8 cellular contexts compared by ENCODE assay signal in genomic region chrX:155216940-155217450, GRCh38. TPM values are rescaled to one million over a fixed set of nuclear protein-coding genes. Genes with fewer than 3 reads are reported as not detected.
DNase-seq lines count a peak whose midpoint lies in the region; ATAC-seq and TF ChIP-seq lines count a peak whose summit lies in the region.

No MANE protein-coding gene starts in this region.

- peak overlapping the region; percentile 90 for H3K4me3 Mint-ChIP-seq in activated B cell treated with CpG ODN at 0.5 μM for 24 hours

- no peaks in the 10 kb centered on the region for H3F3A ChIP-seq in smooth muscle cell (ENCODE audit: low read depth)

- H3K27ac ChIP-seq in iPS DF 6.9 (ENCODE audit: low read length) (no peak overlapping the region), smooth muscle cell (ENCODE audit: low read depth) (peak overlapping the region; percentile 74)

- no peaks in the 10 kb centered on the region for H3K4me1 ChIP-seq in iPS DF 6.9 (ENCODE audit: control insufficient read depth, insufficient read depth, low read length)
- peaks cover 5% of the 10 kb centered on the region for H3K4me1 ChIP-seq in smooth muscle cell (ENCODE audit: low read depth)

- CTCF ChIA-PET in activated B cell treated with CpG ODN at 0.5 μM for 24 hours (lab: Charles Lee), result interaction anchor here (0.6 to 1.9 kb wide), 5 partner anchors 12 to 299 kb away, joined by 3 to 8 read pairs (median 3); no protein-coding TSS in a partner anchor

- peak; percentile 26 for DNase-seq in COLO668 (lab: John Stamatoyannopoulos, UW; ENCODE audit: unreplicated experiment)
- DNase-seq in HS-5 (ENCODE audit: low read depth), result peak; percentile 24
- DNase-seq in activated B cell treated with CpG ODN at 0.5 μM for 24 hours, result no peak
- no peak for DNase-seq in iPS DF 6.9 (ENCODE audit: low read depth, low spot score)
- DNase-seq in smooth muscle cell (lab: John Stamatoyannopoulos, UW; ENCODE audit: unreplicated experiment), result no peak
- DNase-seq in 8988T, result no peak

- H3K9ac ChIP-seq in smooth muscle cell (ENCODE audit: low read depth), result no peak overlapping the region

- no peak overlapping the region for H2AFZ ChIP-seq in smooth muscle cell (ENCODE audit: low read depth)

- ATAC-seq in activated B cell treated with CpG ODN at 0.5 μM for 24 hours (ENCODE audit: low read depth), result no peak
- no peak for ATAC-seq in HG02852 (IDR thresholded peaks at IDR 0.05; ENCODE audit: unreplicated experiment)
- no peak for ATAC-seq in HG02610 (IDR thresholded peaks at IDR 0.05; ENCODE audit: unreplicated experiment)

- peaks cover 18% of the 10 kb centered on the region for H3K4me1 Mint-ChIP-seq in activated B cell treated with CpG ODN at 0.5 μM for 24 hours

- no CpG with 5 or more reads among the region's 11 CpGs for WGBS in iPS DF 6.9 (ENCODE audit: insufficient coverage, insufficient read length)
- 36% methylated on average over 11 of the region's 11 CpGs for WGBS in smooth muscle cell (ENCODE audit: low lambda C conversion rate)

- no peaks in the 10 kb centered on the region for H3K9me3 Mint-ChIP-seq in activated B cell treated with CpG ODN at 0.5 μM for 24 hours

- peak overlapping the region; percentile 85 for H3K4me2 ChIP-seq in smooth muscle cell

- TF ChIP-seq CTCF in activated B cell treated with CpG ODN at 0.5 μM for 24 hours (IDR thresholded peaks at IDR 0.05), result no peak
- TF ChIP-seq CTCF in smooth muscle cell (IDR thresholded peaks at IDR 0.05; ENCODE audit: borderline replicate concordance, insufficient read depth, poor library complexity, severe bottlenecking), result no peak

- peaks cover 11% of the 10 kb centered on the region for H3K36me3 Mint-ChIP-seq in activated B cell treated with CpG ODN at 0.5 μM for 24 hours (ENCODE audit: low read depth)

- H3K9me3 ChIP-seq in iPS DF 6.9 (ENCODE audit: control insufficient read depth, insufficient read depth, low read length), result no peaks in the 10 kb centered on the region
- H3K9me3 ChIP-seq in smooth muscle cell (replicated peaks; ENCODE audit: low read depth), result no peaks in the 10 kb centered on the region

- H3K79me2 ChIP-seq in smooth muscle cell (ENCODE audit: low read depth), result peaks cover 37% of the 10 kb centered on the region

- no peaks in the 10 kb centered on the region for H3K27me3 Mint-ChIP-seq in activated B cell treated with CpG ODN at 0.5 μM for 24 hours

- intact Hi-C loops in activated B cell treated with CpG ODN at 0.5 μM for 24 hours (cut with micrococcal nuclease), result loop anchor here (1.0 to 5.0 kb wide), 6 partner anchors 47 to 395 kb away; partner anchors contain the start of genes FUNDC2, RAB39B, SPRY3 and TMLHE

- H3K27ac Mint-ChIP-seq in activated B cell treated with CpG ODN at 0.5 μM for 24 hours, result peak overlapping the region; percentile 91

- peak overlapping the region; percentile 86; the same call in 1 of the 2 replicates for H3K4me3 ChIP-seq in iPS DF 6.9 (ENCODE audit: low read length)
- peak overlapping the region; percentile 81 for H3K4me3 ChIP-seq in smooth muscle cell

- POLR2A ChIA-PET in activated B cell treated with CpG ODN at 0.5 μM for 24 hours (lab: Charles Lee), result interaction anchor here (0.7 to 2.4 kb wide), 4 partner anchors 47 to 395 kb away, joined by 3 to 7 read pairs (median 6); partner anchors contain the start of genes BRCC3, RAB39B, SPRY3 and TMLHE

- H4K20me1 ChIP-seq in smooth muscle cell (ENCODE audit: low read depth), result no peaks in the 10 kb centered on the region

- H3K36me3 ChIP-seq in iPS DF 6.9 (ENCODE audit: control insufficient read depth, insufficient read depth, low read length), result no peaks in the 10 kb centered on the region
- no peaks in the 10 kb centered on the region for H3K36me3 ChIP-seq in smooth muscle cell (ENCODE audit: low read depth)

- H3K27me3 ChIP-seq in iPS DF 6.9 (ENCODE audit: control insufficient read depth, insufficient read depth, low read length), result no peaks in the 10 kb centered on the region
- H3K27me3 ChIP-seq in smooth muscle cell (ENCODE audit: low read depth), result no peaks in the 10 kb centered on the region

RNA-seq across cellular contexts. Expression of gene VBP1, which starts 0.7 kb away (rescaled TPM):
- 40.6 and 43.9 TPM in 2 replicates for total RNA-seq in activated B cell treated with CpG ODN at 0.5 μM for 24 hours
- 70.6 and 83.0 TPM in 2 replicates for total RNA-seq in smooth muscle cell
- 55.8 and 63.3 TPM in 2 replicates for polyA plus RNA-seq in smooth muscle cell

RNA-seq across cellular contexts. Expression of gene RAB39B, which starts 47.3 kb away (rescaled TPM):
- total RNA-seq in activated B cell treated with CpG ODN at 0.5 μM for 24 hours (7.9 and 8.1 TPM in 2 replicates), smooth muscle cell (0.04 TPM in 1 of 2 replicates, not detected in the other)
- polyA plus RNA-seq in smooth muscle cell, result not detected in 2 replicates

Comparison
In these comparisons a context has a peak if more than half of its experiments do, and no peak if none do; other contexts are left out.
1. DNase-seq: peak in COLO668 (single experiment) and HS-5 (single experiment); none in activated B cell treated with CpG ODN at 0.5 μM for 24 hours (single experiment), iPS DF 6.9 (single experiment), smooth muscle cell (single experiment) and 8988T (single experiment).